Comparison of ENCODE assay signal across 27 cellular contexts in genomic region chr20:61847986-61848385, GRCh38.
"Had no signal": no experiment of that assay in that cellular context is flagged by ENCODE, and none has a peak within 500 bp of the region (broad histone marks: within the 10 kb centered on the region; RNA-seq: fewer than 3 reads in every experiment).

No MANE protein-coding gene starts in this region.

- H3K27ac Mint-ChIP-seq: activated CD4-positive, alpha-beta memory T cell treated with anti-CD3 and anti-CD28 coated beads for 36 hours; activated CD4-positive, alpha-beta T cell treated with anti-CD3 and anti-CD28 coated beads for 36 hours; activated CD4-positive, alpha-beta T cell treated with anti-CD3 and anti-CD28 coated beads, Interleukin-2, amount 10 ng/mL, durations not matched to agents 24 days and 14 days; activated CD8-positive, alpha-beta T cell treated with anti-CD3 and anti-CD28 coated beads, Interleukin-2, amount 10 ng/mL, durations not matched to agents 7 days and 5 days; activated naive CD8-positive, alpha-beta T cell; activated T-helper 17 cell treated with anti-CD3 and anti-CD28 coated beads, Interleukin-2, amount 50 U/mL, for 72 hours; dendritic cell treated with granulocyte-macrophage colony-stimulating factor and Interleukin-4, amounts not matched to agents 40 ng/mL and 50 ng/mL, for 4 days; endodermal cell had no signal

- H3K27me3 Mint-ChIP-seq: activated CD4-positive, alpha-beta memory T cell treated with anti-CD3 and anti-CD28 coated beads for 36 hours; activated CD4-positive, alpha-beta T cell treated with anti-CD3 and anti-CD28 coated beads for 36 hours; activated CD4-positive, alpha-beta T cell treated with anti-CD3 and anti-CD28 coated beads, Interleukin-2, amount 10 ng/mL, durations not matched to agents 24 days and 14 days; activated naive CD8-positive, alpha-beta T cell; dendritic cell treated with granulocyte-macrophage colony-stimulating factor and Interleukin-4, amounts not matched to agents 40 ng/mL and 50 ng/mL, for 4 days had no signal

- H3K36me3 Mint-ChIP-seq: activated CD4-positive, alpha-beta memory T cell treated with anti-CD3 and anti-CD28 coated beads for 36 hours; activated naive CD8-positive, alpha-beta T cell had no signal

- H3K4me3 ChIP-seq: coronary artery, dorsolateral prefrontal cortex had no signal

- H3K9me3 Mint-ChIP-seq: activated CD4-positive, alpha-beta memory T cell treated with anti-CD3 and anti-CD28 coated beads for 36 hours; activated CD4-positive, alpha-beta T cell treated with anti-CD3 and anti-CD28 coated beads, Interleukin-2, amount 10 ng/mL, durations not matched to agents 24 days and 14 days; activated T-cell treated with anti-CD3 and anti-CD28 coated beads, Interleukin-2, amount 50 U/mL, for 4 hours; activated T-helper 17 cell treated with anti-CD3 and anti-CD28 coated beads, Interleukin-2, amount 50 U/mL, for 72 hours; central memory CD8-positive, alpha-beta T cell; dendritic cell treated with granulocyte-macrophage colony-stimulating factor and Interleukin-4, amounts not matched to agents 40 ng/mL and 50 ng/mL, for 4 days had no signal

- H3K27me3 ChIP-seq: brain microvascular endothelial cell had no signal

- DNase-seq: activated CD4-positive, alpha-beta memory T cell treated with anti-CD3 and anti-CD28 coated beads for 36 hours; activated CD4-positive, alpha-beta T cell treated with anti-CD3 and anti-CD28 coated beads for 36 hours; activated CD4-positive, alpha-beta T cell treated with anti-CD3 and anti-CD28 coated beads, Interleukin-2, amount 10 ng/mL, durations not matched to agents 24 days and 14 days; activated CD4-positive, CD25-positive, alpha-beta regulatory T cell; activated CD4-positive, CD25-positive, alpha-beta regulatory T cell treated with anti-CD3 and anti-CD28 coated beads, Interleukin-2, amount 50 U/mL, for 72 hours; activated CD8-positive, alpha-beta memory T cell treated with anti-CD3 and anti-CD28 coated beads, Interleukin-2, amount 50 U/mL, for 48 hours; activated CD8-positive, alpha-beta T cell treated with anti-CD3 and anti-CD28 coated beads, Interleukin-2, amount 10 ng/mL, durations not matched to agents 7 days and 5 days; activated effector memory CD4-positive, alpha-beta T cell treated with Interleukin-2 at 50 U/mL for 16 hours; activated gamma-delta T cell treated with Interleukin-2 at 50 U/mL for 16 hours; activated naive CD4-positive, alpha-beta T cell treated with anti-CD3 and anti-CD28 coated beads, Interleukin-2, amount 50 U/mL, for 16 hours; activated naive CD4-positive, alpha-beta T cell treated with Interleukin-2 at 50 U/mL for 16 hours; activated T-cell treated with anti-CD3 and anti-CD28 coated beads for 4 hours; activated T-cell treated with anti-CD3 and anti-CD28 coated beads, Interleukin-2, amount 50 U/mL, for 4 hours; amniotic stem cell; anterior cingulate cortex; brain microvascular endothelial cell; effector memory CD4-positive, alpha-beta T cell; endodermal cell; foreskin fibroblast; T-helper 2 cell had no signal

- H3K27ac ChIP-seq: brain microvascular endothelial cell, coronary artery, dorsolateral prefrontal cortex had no signal

- H3K36me3 ChIP-seq: brain microvascular endothelial cell had no signal

- ATAC-seq: activated CD4-positive, alpha-beta T cell treated with anti-CD3 and anti-CD28 coated beads for 36 hours; activated CD8-positive, alpha-beta T cell treated with anti-CD3 and anti-CD28 coated beads, Interleukin-2, amount 10 ng/mL, durations not matched to agents 7 days and 5 days; activated T-cell treated with anti-CD3 and anti-CD28 coated beads, Interleukin-2, amount 50 U/mL, for 4 hours; activated T-helper 17 cell treated with anti-CD3 and anti-CD28 coated beads, Interleukin-2, amount 50 U/mL, for 72 hours; esophagus mucosa had no signal

- H3K4me3 Mint-ChIP-seq: activated CD4-positive, alpha-beta memory T cell treated with anti-CD3 and anti-CD28 coated beads for 36 hours; activated CD4-positive, alpha-beta T cell treated with anti-CD3 and anti-CD28 coated beads for 36 hours; activated CD4-positive, alpha-beta T cell treated with anti-CD3 and anti-CD28 coated beads, Interleukin-2, amount 10 ng/mL, durations not matched to agents 24 days and 14 days; activated CD8-positive, alpha-beta T cell treated with anti-CD3 and anti-CD28 coated beads, Interleukin-2, amount 10 ng/mL, durations not matched to agents 7 days and 5 days; activated naive CD8-positive, alpha-beta T cell; activated T-cell treated with anti-CD3 and anti-CD28 coated beads, Interleukin-2, amount 50 U/mL, for 4 hours; activated T-helper 17 cell treated with anti-CD3 and anti-CD28 coated beads, Interleukin-2, amount 50 U/mL, for 72 hours; central memory CD8-positive, alpha-beta T cell; dendritic cell treated with granulocyte-macrophage colony-stimulating factor and Interleukin-4, amounts not matched to agents 40 ng/mL and 50 ng/mL, for 4 days; endodermal cell had no signal

- H3K4me1 Mint-ChIP-seq: activated CD4-positive, alpha-beta T cell treated with anti-CD3 and anti-CD28 coated beads for 36 hours; activated CD4-positive, alpha-beta T cell treated with anti-CD3 and anti-CD28 coated beads, Interleukin-2, amount 10 ng/mL, durations not matched to agents 24 days and 14 days; activated T-helper 17 cell treated with anti-CD3 and anti-CD28 coated beads, Interleukin-2, amount 50 U/mL, for 72 hours; central memory CD8-positive, alpha-beta T cell had no signal
